In the genomic region with DNA sequence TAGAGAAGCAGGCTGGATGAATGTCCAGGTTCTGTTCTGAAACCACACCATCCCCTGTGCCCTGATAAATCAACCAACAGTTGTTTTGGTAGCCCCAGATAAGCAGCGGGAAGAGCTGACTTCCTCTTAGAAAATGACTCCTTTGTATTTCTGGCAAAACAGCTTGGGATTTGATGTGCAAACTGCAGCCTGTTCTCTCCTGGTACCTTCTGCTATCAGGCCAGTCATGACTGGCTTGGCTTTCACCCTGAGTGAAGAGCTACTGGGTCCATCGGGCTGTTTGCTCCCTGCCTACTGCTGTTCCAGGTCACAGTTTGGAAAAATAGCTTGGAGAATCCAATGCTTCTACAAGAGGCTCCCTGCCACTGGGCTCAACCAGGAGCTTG, we compare ENCODE assay signal across 1 cellular context.
TF ChIP-seq lines count a peak whose summit lies in the region.

No MANE protein-coding gene starts in this region.

TF ChIP-seq in K562, 482 proteins besides CTCF, POLR2A, EP300 and RAD21 (continued from another document and continues in another):
- no peak for TF ChIP-seq PCBP1 (IDR thresholded peaks at IDR 0.05; ENCODE audit: low read depth, low read length, poor library complexity, severe bottlenecking)
- TF ChIP-seq ETS2 (tag; IDR thresholded peaks at IDR 0.05; ENCODE audit: borderline replicate concordance, poor library complexity, severe bottlenecking), result no peak
- TF ChIP-seq, protein P1, sequence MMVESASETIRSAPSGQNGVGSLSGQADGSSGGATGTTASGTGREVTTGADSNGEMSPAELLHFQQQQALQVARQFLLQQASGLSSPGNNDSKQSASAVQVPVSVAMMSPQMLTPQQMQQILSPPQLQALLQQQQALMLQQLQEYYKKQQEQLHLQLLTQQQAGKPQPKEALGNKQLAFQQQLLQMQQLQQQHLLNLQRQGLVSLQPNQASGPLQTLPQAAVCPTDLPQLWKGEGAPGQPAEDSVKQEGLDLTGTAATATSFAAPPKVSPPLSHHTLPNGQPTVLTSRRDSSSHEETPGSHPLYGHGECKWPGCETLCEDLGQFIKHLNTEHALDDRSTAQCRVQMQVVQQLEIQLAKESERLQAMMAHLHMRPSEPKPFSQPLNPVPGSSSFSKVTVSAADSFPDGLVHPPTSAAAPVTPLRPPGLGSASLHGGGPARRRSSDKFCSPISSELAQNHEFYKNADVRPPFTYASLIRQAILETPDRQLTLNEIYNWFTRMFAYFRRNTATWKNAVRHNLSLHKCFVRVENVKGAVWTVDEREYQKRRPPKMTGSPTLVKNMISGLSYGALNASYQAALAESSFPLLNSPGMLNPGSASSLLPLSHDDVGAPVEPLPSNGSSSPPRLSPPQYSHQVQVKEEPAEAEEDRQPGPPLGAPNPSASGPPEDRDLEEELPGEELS (CRISPR knock-in tag; IDR thresholded peaks at IDR 0.05; ENCODE audit: borderline replicate concordance), result no peak
- TF ChIP-seq SOX6 (IDR thresholded peaks at IDR 0.05), result peak; percentile 99
- TF ChIP-seq CC2D1A (IDR thresholded peaks at IDR 0.05), result peak; percentile 96
- TF ChIP-seq GTF2E2 (tag; IDR thresholded peaks at IDR 0.05), result 0 out of 2 replicates have a peak, but pooled peaks have one; percentile 45
- no peak for TF ChIP-seq BRCA1 (IDR thresholded peaks at IDR 0.05)
- no peak for TF ChIP-seq BRCA1 (CRISPR knock-in tag; IDR thresholded peaks at IDR 0.05)
- 0 out of 2 replicates have a peak, but pooled peaks have one; percentile 51 for TF ChIP-seq ZNF274 (IDR thresholded peaks at IDR 0.05; ENCODE audit: borderline replicate concordance, low read depth, low read length)
- no peak for TF ChIP-seq DNMT1 (IDR thresholded peaks at IDR 0.05)
- TF ChIP-seq SRSF7 (optimal IDR thresholded peaks at IDR 0.05; ENCODE audit: low read depth, low read length), result no peak
- TF ChIP-seq SMC3 (conservative IDR thresholded peaks at IDR 0.05; ENCODE audit: insufficient read depth, low read depth, low read length), result no peak
- peak; percentile 79; the same call in 1 of the 2 replicates for TF ChIP-seq TCF7 (IDR thresholded peaks at IDR 0.05; ENCODE audit: borderline replicate concordance)
- TF ChIP-seq SIX5 (IDR thresholded peaks at IDR 0.05; ENCODE audit: borderline replicate concordance in 1 of 2, insufficient read depth in 1 of 2, low read depth in 1 of 2, low read length in 2 of 2), result no peak
- TF ChIP-seq ZNF408 (CRISPR knock-in tag; IDR thresholded peaks at IDR 0.05; ENCODE audit: low read depth), result no peak
- TF ChIP-seq ZNF133 (CRISPR knock-in tag; IDR thresholded peaks at IDR 0.05), result no peak
- TF ChIP-seq ZC3H8 (IDR thresholded peaks at IDR 0.05), result no peak
- TF ChIP-seq ATF1 (CRISPR knock-in tag; IDR thresholded peaks at IDR 0.05), result no peak
- peak; percentile 54; the same call in 1 of the 2 replicates for TF ChIP-seq ATF1 (tag; IDR thresholded peaks at IDR 0.05)
- TF ChIP-seq ZNF24 (IDR thresholded peaks at IDR 0.05), result peak; percentile 62; the same call in 1 of the 2 replicates
- peak; percentile 95 for TF ChIP-seq ZNF175 (CRISPR knock-in tag; IDR thresholded peaks at IDR 0.05; ENCODE audit: low read depth)
- TF ChIP-seq, protein P2, sequence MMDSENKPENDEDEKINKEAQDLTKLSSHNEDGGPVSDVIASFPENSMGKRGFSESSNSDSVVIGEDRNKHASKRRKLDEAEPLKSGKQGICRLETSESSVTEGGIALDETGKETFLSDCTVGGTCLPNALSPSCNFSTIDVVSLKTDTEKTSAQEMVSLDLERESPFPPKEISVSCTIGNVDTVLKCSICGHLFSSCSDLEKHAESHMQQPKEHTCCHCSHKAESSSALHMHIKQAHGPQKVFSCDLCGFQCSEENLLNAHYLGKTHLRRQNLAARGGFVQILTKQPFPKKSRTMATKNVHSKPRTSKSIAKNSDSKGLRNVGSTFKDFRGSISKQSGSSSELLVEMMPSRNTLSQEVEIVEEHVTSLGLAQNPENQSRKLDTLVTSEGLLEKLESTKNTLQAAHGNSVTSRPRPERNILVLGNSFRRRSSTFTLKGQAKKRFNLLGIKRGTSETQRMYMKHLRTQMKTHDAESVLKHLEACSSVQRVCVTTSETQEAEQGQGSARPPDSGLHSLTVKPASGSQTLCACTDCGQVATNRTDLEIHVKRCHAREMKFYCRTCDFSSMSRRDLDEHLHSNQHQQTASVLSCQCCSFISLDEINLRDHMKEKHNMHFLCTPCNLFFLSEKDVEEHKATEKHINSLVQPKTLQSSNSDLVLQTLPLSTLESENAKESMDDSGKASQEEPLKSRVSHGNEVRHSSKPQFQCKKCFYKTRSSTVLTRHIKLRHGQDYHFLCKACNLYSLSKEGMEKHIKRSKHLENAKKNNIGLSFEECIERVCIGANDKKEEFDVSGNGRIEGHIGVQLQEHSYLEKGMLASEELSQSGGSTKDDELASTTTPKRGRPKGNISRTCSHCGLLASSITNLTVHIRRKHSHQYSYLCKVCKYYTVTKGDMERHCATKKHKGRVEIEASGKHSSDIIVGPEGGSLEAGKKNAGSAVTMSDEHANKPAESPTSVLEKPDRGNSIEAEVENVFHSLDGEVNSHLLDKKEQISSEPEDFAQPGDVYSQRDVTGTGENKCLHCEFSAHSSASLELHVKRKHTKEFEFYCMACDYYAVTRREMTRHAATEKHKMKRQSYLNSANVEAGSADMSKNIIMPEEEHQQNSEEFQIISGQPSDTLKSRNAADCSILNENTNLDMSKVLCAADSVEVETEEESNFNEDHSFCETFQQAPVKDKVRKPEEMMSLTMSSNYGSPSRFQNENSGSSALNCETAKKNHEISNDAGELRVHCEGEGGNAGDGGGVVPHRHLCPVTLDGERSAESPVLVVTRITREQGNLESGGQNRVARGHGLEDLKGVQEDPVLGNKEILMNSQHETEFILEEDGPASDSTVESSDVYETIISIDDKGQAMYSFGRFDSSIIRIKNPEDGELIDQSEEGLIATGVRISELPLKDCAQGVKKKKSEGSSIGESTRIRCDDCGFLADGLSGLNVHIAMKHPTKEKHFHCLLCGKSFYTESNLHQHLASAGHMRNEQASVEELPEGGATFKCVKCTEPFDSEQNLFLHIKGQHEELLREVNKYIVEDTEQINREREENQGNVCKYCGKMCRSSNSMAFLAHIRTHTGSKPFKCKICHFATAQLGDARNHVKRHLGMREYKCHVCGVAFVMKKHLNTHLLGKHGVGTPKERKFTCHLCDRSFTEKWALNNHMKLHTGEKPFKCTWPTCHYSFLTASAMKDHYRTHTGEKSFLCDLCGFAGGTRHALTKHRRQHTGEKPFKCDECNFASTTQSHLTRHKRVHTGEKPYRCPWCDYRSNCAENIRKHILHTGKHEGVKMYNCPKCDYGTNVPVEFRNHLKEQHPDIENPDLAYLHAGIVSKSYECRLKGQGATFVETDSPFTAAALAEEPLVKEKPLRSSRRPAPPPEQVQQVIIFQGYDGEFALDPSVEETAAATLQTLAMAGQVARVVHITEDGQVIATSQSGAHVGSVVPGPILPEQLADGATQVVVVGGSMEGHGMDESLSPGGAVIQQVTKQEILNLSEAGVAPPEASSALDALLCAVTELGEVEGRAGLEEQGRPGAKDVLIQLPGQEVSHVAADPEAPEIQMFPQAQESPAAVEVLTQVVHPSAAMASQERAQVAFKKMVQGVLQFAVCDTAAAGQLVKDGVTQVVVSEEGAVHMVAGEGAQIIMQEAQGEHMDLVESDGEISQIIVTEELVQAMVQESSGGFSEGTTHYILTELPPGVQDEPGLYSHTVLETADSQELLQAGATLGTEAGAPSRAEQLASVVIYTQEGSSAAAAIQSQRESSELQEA (IDR thresholded peaks at IDR 0.05; ENCODE audit: low read depth), result no peak
- no peak for TF ChIP-seq KDM2B (CRISPR knock-in tag; IDR thresholded peaks at IDR 0.05)
- TF ChIP-seq NFIC (IDR thresholded peaks at IDR 0.05), result peak; percentile 90
- TF ChIP-seq ZNF316 (IDR thresholded peaks at IDR 0.05), result no peak
- no peak for TF ChIP-seq SRSF9 (IDR thresholded peaks at IDR 0.05; ENCODE audit: borderline replicate concordance, low read depth, low read length)
- TF ChIP-seq, protein P3, sequence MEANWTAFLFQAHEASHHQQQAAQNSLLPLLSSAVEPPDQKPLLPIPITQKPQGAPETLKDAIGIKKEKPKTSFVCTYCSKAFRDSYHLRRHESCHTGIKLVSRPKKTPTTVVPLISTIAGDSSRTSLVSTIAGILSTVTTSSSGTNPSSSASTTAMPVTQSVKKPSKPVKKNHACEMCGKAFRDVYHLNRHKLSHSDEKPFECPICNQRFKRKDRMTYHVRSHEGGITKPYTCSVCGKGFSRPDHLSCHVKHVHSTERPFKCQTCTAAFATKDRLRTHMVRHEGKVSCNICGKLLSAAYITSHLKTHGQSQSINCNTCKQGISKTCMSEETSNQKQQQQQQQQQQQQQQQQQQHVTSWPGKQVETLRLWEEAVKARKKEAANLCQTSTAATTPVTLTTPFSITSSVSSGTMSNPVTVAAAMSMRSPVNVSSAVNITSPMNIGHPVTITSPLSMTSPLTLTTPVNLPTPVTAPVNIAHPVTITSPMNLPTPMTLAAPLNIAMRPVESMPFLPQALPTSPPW (CRISPR knock-in tag; IDR thresholded peaks at IDR 0.05), result peak; percentile 69
- TF ChIP-seq, protein P4, sequence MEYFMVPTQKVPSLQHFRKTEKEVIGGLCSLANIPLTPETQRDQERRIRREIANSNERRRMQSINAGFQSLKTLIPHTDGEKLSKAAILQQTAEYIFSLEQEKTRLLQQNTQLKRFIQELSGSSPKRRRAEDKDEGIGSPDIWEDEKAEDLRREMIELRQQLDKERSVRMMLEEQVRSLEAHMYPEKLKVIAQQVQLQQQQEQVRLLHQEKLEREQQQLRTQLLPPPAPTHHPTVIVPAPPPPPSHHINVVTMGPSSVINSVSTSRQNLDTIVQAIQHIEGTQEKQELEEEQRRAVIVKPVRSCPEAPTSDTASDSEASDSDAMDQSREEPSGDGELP (CRISPR knock-in tag; IDR thresholded peaks at IDR 0.05; ENCODE audit: borderline replicate concordance), result peak; percentile 68
- TF ChIP-seq CEBPG (CRISPR knock-in tag; IDR thresholded peaks at IDR 0.05), result no peak
- no peak for TF ChIP-seq CEBPG (tag; conservative IDR thresholded peaks at IDR 0.05 in 1 of 2, IDR thresholded peaks at IDR 0.05 in 1 of 2)
- no peak for TF ChIP-seq NFE2L1 (tag; IDR thresholded peaks at IDR 0.05; ENCODE audit: borderline replicate concordance, low read depth)
- TF ChIP-seq NFRKB (IDR thresholded peaks at IDR 0.05; ENCODE audit: low read depth), result peak; percentile 62; the same call in 1 of the 2 replicates
- peak; percentile 97 for TF ChIP-seq LEF1 (IDR thresholded peaks at IDR 0.05)
- TF ChIP-seq KLF1 (tag; IDR thresholded peaks at IDR 0.05), result no peak
- peak; percentile 99 for TF ChIP-seq TEAD4 (IDR thresholded peaks at IDR 0.05; ENCODE audit: low read length)
- TF ChIP-seq TEAD4 (CRISPR knock-in tag; IDR thresholded peaks at IDR 0.05; ENCODE audit: borderline replicate concordance), result no peak
- peak; percentile 94 for TF ChIP-seq ELF4 (CRISPR knock-in tag; IDR thresholded peaks at IDR 0.05)
- TF ChIP-seq, protein P5, sequence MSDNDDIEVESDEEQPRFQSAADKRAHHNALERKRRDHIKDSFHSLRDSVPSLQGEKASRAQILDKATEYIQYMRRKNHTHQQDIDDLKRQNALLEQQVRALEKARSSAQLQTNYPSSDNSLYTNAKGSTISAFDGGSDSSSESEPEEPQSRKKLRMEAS (CRISPR knock-in tag; IDR thresholded peaks at IDR 0.05), result peak; percentile 74
- peak; percentile 7; the same call in 1 of the 2 replicates for TF ChIP-seq NR2C1 (IDR thresholded peaks at IDR 0.05)
- no peak; the same call in 1 of the 2 replicates for TF ChIP-seq NR2C1 (tag; IDR thresholded peaks at IDR 0.05)
- no peak for TF ChIP-seq PHB (CRISPR knock-in tag; IDR thresholded peaks at IDR 0.05)
- no peak; the same call in 1 of the 2 replicates for TF ChIP-seq FOXJ2 (tag; IDR thresholded peaks at IDR 0.05)
- TF ChIP-seq, protein P6, sequence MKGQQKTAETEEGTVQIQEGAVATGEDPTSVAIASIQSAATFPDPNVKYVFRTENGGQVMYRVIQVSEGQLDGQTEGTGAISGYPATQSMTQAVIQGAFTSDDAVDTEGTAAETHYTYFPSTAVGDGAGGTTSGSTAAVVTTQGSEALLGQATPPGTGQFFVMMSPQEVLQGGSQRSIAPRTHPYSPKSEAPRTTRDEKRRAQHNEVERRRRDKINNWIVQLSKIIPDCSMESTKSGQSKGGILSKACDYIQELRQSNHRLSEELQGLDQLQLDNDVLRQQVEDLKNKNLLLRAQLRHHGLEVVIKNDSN (CRISPR knock-in tag; IDR thresholded peaks at IDR 0.05), result no peak
- peak; percentile 19; the same call in 1 of the 2 replicates for TF ChIP-seq MECOM (CRISPR knock-in tag; IDR thresholded peaks at IDR 0.05)
- TF ChIP-seq HOXB6 (CRISPR knock-in tag; IDR thresholded peaks at IDR 0.05; ENCODE audit: borderline replicate concordance), result no peak
- TF ChIP-seq, protein P7, sequence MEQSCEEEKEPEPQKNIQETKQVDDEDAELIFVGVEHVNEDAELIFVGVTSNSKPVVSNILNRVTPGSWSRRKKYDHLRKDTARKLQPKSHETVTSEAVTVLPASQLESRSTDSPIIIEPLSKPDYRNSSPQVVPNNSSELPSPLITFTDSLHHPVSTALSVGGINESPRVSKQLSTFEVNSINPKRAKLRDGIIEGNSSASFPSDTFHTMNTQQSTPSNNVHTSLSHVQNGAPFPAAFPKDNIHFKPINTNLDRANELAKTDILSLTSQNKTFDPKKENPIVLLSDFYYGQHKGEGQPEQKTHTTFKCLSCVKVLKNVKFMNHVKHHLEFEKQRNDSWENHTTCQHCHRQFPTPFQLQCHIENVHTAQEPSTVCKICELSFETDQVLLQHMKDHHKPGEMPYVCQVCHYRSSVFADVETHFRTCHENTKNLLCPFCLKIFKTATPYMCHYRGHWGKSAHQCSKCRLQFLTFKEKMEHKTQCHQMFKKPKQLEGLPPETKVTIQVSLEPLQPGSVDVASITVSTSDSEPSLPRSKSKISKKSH (CRISPR knock-in tag; IDR thresholded peaks at IDR 0.05), result no peak
- peak; percentile 97 for TF ChIP-seq RUNX1 (IDR thresholded peaks at IDR 0.05; ENCODE audit: low read depth)
- TF ChIP-seq SRSF3 (IDR thresholded peaks at IDR 0.05; ENCODE audit: insufficient read depth, low read length), result no peak
- TF ChIP-seq SPI1 (IDR thresholded peaks at IDR 0.05; ENCODE audit: borderline replicate concordance, low read depth, low read length), result peak; percentile 100
- TF ChIP-seq HDAC2 (IDR thresholded peaks at IDR 0.05), result peak; percentile 92
- no peak for TF ChIP-seq RFX7 (CRISPR knock-in tag; IDR thresholded peaks at IDR 0.05)
- TF ChIP-seq PHB2 (IDR thresholded peaks at IDR 0.05; ENCODE audit: low read depth), result peak; percentile 89
- TF ChIP-seq ZNF589 (CRISPR knock-in tag; IDR thresholded peaks at IDR 0.05; ENCODE audit: low read depth), result peak; percentile 93
